ENCODE assay signal across 23 cellular contexts in the genomic region with DNA sequence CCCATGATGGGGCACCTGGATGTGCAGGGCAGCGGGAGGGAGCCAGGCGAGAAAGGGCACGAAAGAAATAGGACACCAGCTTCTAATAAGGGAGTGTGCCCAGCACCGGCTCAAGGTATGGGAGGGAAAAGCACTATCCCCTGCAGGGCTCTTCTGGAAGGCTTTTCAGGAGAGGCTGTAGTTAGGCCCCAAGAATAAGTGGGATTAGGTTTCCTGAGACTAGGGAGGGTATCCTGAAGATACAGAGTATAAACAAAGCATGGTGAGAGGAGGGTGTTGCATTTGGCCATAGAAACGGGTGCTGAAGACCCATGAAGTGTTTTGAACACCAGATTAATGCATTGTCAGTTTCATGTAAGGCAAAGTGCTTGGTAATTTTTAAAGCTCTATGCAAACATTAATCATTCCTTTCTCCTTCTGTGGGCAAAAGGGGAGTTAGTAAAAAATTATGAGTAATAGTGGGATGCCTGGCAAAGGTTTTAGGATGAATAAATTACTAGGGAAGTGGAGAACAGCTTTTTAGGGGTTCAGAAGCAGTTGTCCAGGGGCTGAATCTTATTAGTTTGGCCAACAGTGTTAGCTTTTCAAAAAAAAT.
DNase-seq lines count a peak whose midpoint lies in the region; FAIRE-seq and TF ChIP-seq lines count a peak whose summit lies in the region.
"Had no signal": no experiment of that assay in that cellular context is flagged by ENCODE, and none has a peak within 500 bp of the region (broad histone marks: within the 10 kb centered on the region; RNA-seq: fewer than 3 reads in every experiment).

No MANE protein-coding gene starts in this region.

- H2AFZ ChIP-seq in H9 (ENCODE audit: low read length) (no peak overlapping the region), PC-9 (peak overlapping the region; percentile 40; the same call in 1 of the 2 replicates)

- no peak overlapping the region for H2AK5ac ChIP-seq in H9 (ENCODE audit: insufficient read length, low read length)

- peaks cover 6 to 12% (median 6%) of the 10 kb centered on the region in 3 experiments for H3K36me3 Mint-ChIP-seq in H9 (ENCODE audit: insufficient read depth in 1 of 3, low read depth in 3 of 3)
- H3K36me3 Mint-ChIP-seq in nephron (ENCODE audit: low read depth), result no peaks in the 10 kb centered on the region
- H3K36me3 Mint-ChIP-seq: T-cell had no signal

- no peak overlapping the region for H3K23ac ChIP-seq in H9 (ENCODE audit: insufficient read length, low read depth, low read length)

- no peak overlapping the region for H4K91ac ChIP-seq in H9 (ENCODE audit: insufficient read length, low read depth, low read length)

- H2BK12ac ChIP-seq in H9 (ENCODE audit: insufficient read length, low read depth, low read length), result no peak overlapping the region

- H3K4me2 ChIP-seq in H9 (ENCODE audit: insufficient read depth, insufficient read length, low read length) (no peak overlapping the region), PC-9 (peak overlapping the region; percentile 63)

- no peak overlapping the region for H3K18ac ChIP-seq in H9 (ENCODE audit: insufficient read length, low read depth, low read length)

- no peak for TF ChIP-seq POLR2A in H54 (IDR thresholded peaks at IDR 0.05; ENCODE audit: low read depth, low read length)

- H3K27me3 Mint-ChIP-seq in H9 (ENCODE audit: low read depth) (no peaks in the 10 kb centered on the region; the same call in 1 of the 2 replicates), nephron (ENCODE audit: low read depth) (peaks cover 9% of the 10 kb centered on the region)

- H3K9me3 Mint-ChIP-seq in H9, result peaks cover 0 to 4% of the 10 kb centered on the region in 2 experiments; a peak in 2 of 5 replicates
- peaks cover 3% of the 10 kb centered on the region for H3K9me3 Mint-ChIP-seq in nephron
- H3K9me3 Mint-ChIP-seq: HFFc6, T-cell had no signal

- intact Hi-C loops in PC-9 (cut with micrococcal nuclease; ENCODE audit: unreplicated experiment), result no loop called here

- no peak overlapping the region for H3K56ac ChIP-seq in H9 (ENCODE audit: insufficient read length, low read depth, low read length)

- H2BK15ac ChIP-seq in H9 (ENCODE audit: low read depth, low read length), result no peak overlapping the region

- H4K8ac ChIP-seq in H9 (replicated peaks; ENCODE audit: insufficient read length, low read depth, low read length), result no peak overlapping the region

- H2BK20ac ChIP-seq in H9 (ENCODE audit: low read depth, low read length, poor library complexity, severe bottlenecking), result no peak overlapping the region

- no peak overlapping the region; a peak in 1 of 5 replicates for H3K4me3 Mint-ChIP-seq in H9
- no peak overlapping the region for H3K4me3 Mint-ChIP-seq in nephron
- H3K4me3 Mint-ChIP-seq: B cell, HFFc6, T-cell had no signal

- H3K4me3 ChIP-seq in PC-9, result no peak overlapping the region

- DNase-seq in NCI-H1417 (lab: John Stamatoyannopoulos, UW) (peak in 2 of 3 experiments; percentile 27 to 90), NCI-H1417 treated with DMSO at 0.1 percent for 48 hours (lab: John Stamatoyannopoulos, UW) (no peak), H9 (no peak), PC-9 (peak in 1 of 2 experiments; percentile 75), DMS53 (lab: John Stamatoyannopoulos, UW) (no peak), H54 (ENCODE audit: insufficient read length, low spot score) (no peak)
- DNase-seq in stimulated activated CD4-positive, alpha-beta T cell treated with anti-CD3 and anti-CD28 coated beads, Interleukin-12 subunit alpha, Interleukin-12 subunit beta, amount 100 ng/mL, for 4 hours, result no peak
- DNase-seq: COR-L47, GOT3, HFFc6, KBM-7, NCI-H1436, NCI-H2081 treated with DMSO at 0.1 percent for 48 hours, NCI-H446, NCI-H748 treated with DMSO at 0.1 percent for 48 hours, RPMI8226, SIG-M5, T-cell had no signal

- no peak overlapping the region for H3K4ac ChIP-seq in H9 (ENCODE audit: low read depth, low read length)

- no peak overlapping the region for H3K9ac ChIP-seq in H9 (ENCODE audit: extremely low read depth, insufficient read length, low read length)

- no peak overlapping the region for H2BK120ac ChIP-seq in H9 (ENCODE audit: low read depth, low read length, poor library complexity, severe bottlenecking)

- H3K27ac Mint-ChIP-seq in H9 (peak overlapping the region in 2 of 3 experiments; percentile 86 to 90; a peak in 5 of 7 replicates), nephron (peak overlapping the region; percentile 26 to 44 (median 26))
- H3K27ac Mint-ChIP-seq: B cell, HFFc6, T-cell had no signal

- TF ChIP-seq CTCF in H9 (conservative IDR thresholded peaks at IDR 0.05), result no peak
- no peak for TF ChIP-seq CTCF in PC-9 (conservative IDR thresholded peaks at IDR 0.05)
- TF ChIP-seq CTCF in nephron (IDR thresholded peaks at IDR 0.05; ENCODE audit: unreplicated experiment in 3 of 3), result no peak

- no peaks in the 10 kb centered on the region for H3K9me2 ChIP-seq in PC-9 (ENCODE audit: insufficient read depth)

- no peaks in the 10 kb centered on the region for H3K27me3 ChIP-seq in H9 (ENCODE audit: insufficient read depth, low read length)
- H3K27me3 ChIP-seq in PC-9 (ENCODE audit: insufficient read depth, low read depth), result no peaks in the 10 kb centered on the region

- H3K4me1 Mint-ChIP-seq in H9, result peaks cover 70 to 85% of the 10 kb centered on the region in 2 experiments
- peaks cover 57% of the 10 kb centered on the region for H3K4me1 Mint-ChIP-seq in nephron
- H3K4me1 Mint-ChIP-seq: B cell, T-cell had no signal

- no peak overlapping the region for H2BK5ac ChIP-seq in H9 (ENCODE audit: insufficient read length, low read length)

- H3K23me2 ChIP-seq in H9 (ENCODE audit: insufficient read length, low read depth, low read length, poor library complexity, severe bottlenecking), result no peaks in the 10 kb centered on the region

- H4K5ac ChIP-seq in H9 (ENCODE audit: insufficient read length, low read depth, low read length), result no peak overlapping the region

- H3K36me3 ChIP-seq in PC-9 (ENCODE audit: low read depth), result no peaks in the 10 kb centered on the region

- CTCF ChIA-PET in PC-9 (lab: Charles Lee), result no interaction called here

- H3K79me1 ChIP-seq in H9 (ENCODE audit: insufficient read depth, low read depth, low read length, poor library complexity, severe bottlenecking), result no peaks in the 10 kb centered on the region

- H3K27ac ChIP-seq in H9 (ENCODE audit: insufficient read length, low read depth, low read length) (no peak overlapping the region), PC-9 (peak overlapping the region; percentile 96)

- H3K9me3 ChIP-seq in H9 (ENCODE audit: control insufficient read depth, low read depth, low read length) (no peaks in the 10 kb centered on the region), PC-9 (ENCODE audit: insufficient read depth, low read depth) (peaks cover 4% of the 10 kb centered on the region)

- no peak overlapping the region for H3T11ph ChIP-seq in H9 (ENCODE audit: low read length)

- BruUV-seq in PC-9 (replicated peaks; lab: Mats Ljungman, UMichigan), result no TSS peak

- FAIRE-seq in H54 (lab: Jason Lieb, UNC), result no peak
- FAIRE-seq: GM12892, GM18507, HepG2 had no signal

- POLR2A ChIA-PET in PC-9 (lab: Charles Lee; ENCODE audit: unreplicated experiment), result no interaction called here

- H3K79me2 ChIP-seq in H9 (ENCODE audit: insufficient read depth, low read length) (no peaks in the 10 kb centered on the region), PC-9 (ENCODE audit: low read depth) (no peaks in the 10 kb centered on the region)

- H4K20me1 ChIP-seq in H9 (ENCODE audit: control insufficient read depth, insufficient read depth, insufficient read length) (no peaks in the 10 kb centered on the region), PC-9 (ENCODE audit: insufficient read depth) (no peaks in the 10 kb centered on the region)

- no CpG with 5 or more reads among the region's 5 CpGs for WGBS in H9 (ENCODE audit: extremely low coverage, insufficient read length, low lambda C conversion rate)

- peaks cover 27% of the 10 kb centered on the region; the same call in 1 of the 2 replicates for H3K4me1 ChIP-seq in H9 (ENCODE audit: insufficient read depth, low read length)
- H3K4me1 ChIP-seq in PC-9 (replicated peaks; ENCODE audit: insufficient read depth), result peaks cover 67% of the 10 kb centered on the region

- peaks cover 56% of the 10 kb centered on the region for H3F3A ChIP-seq in PC-9 (ENCODE audit: insufficient read depth, low read depth)

- no peak overlapping the region for H3K14ac ChIP-seq in H9 (ENCODE audit: insufficient read depth, low read length)

Comparison
In these comparisons a context has a peak if more than half of its experiments do, and no peak if none do; other contexts are left out.
1. DNase-seq: peak in NCI-H1417 (2 of 3); none in NCI-H1417 treated with DMSO at 0.1 percent for 48 hours (single experiment), H9 (single experiment), DMS53 (single experiment), stimulated activated CD4-positive, alpha-beta T cell treated with anti-CD3 and anti-CD28 coated beads, Interleukin-12 subunit alpha, Interleukin-12 subunit beta, amount 100 ng/mL, for 4 hours (single experiment) and H54 (single experiment).